In the genomic region with DNA sequence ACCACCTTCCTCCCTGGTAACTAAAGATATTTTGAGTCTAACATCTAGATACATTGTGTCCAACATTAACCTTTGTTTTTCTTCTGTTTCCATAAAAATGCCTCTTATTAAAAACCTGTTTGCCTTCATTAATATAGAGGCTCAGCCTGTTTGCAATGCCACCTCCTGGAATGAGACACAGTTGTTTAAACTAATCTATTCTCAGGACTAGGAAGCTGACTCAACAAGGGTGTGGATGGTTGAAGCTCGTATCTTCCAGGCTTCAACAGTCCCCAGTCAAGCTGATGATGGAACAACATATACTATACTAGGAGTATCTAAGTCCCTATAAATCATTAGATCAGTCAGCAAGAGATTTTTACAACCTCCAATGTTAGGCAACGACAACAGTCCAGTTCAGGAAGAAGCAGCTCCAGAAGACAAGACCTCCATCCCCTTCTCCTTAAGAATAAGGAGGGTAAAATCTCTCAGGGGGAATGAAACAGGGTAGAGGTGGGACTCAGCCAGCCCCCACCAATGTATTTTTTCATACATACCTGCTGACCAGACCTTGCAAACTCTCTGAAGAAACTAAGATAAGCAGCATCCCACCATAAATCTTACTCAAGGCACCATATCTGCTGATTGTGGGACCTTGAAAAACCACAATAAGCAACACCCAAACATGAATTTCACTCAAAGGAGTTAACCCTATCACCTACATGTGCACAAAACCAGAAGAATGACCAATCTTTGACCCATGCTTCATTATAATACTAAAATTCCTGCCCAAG, we compare ENCODE assay signal across 12 cellular contexts. TPM values are rescaled to one million over a fixed set of nuclear protein-coding genes. Genes with fewer than 3 reads are reported as not detected.
DNase-seq lines count a peak whose midpoint lies in the region; ATAC-seq and TF ChIP-seq lines count a peak whose summit lies in the region.
"Had no signal": no experiment of that assay in that cellular context is flagged by ENCODE, and none has a peak within 500 bp of the region (broad histone marks: within the 10 kb centered on the region; RNA-seq: fewer than 3 reads in every experiment).

No MANE protein-coding gene starts in this region.

- ATAC-seq in omental fat pad (ENCODE audit: low FRiP score): no peak

- peak; percentile 3 for DNase-seq in GM03348 (ENCODE audit: low spot score)
- peak; percentile 28 for DNase-seq in NCI-H226
- DNase-seq in epithelial cell of esophagus (ENCODE audit: low read depth): peak; percentile 75
- peak; percentile 21 for DNase-seq in renal cortical epithelial cell (ENCODE audit: low read depth)
- no peak for DNase-seq in lower leg skin (ENCODE audit: low spot score in 2 of 2)
- DNase-seq in SW480 (ENCODE audit: low spot score): no peak
- DNase-seq in NCI-H774 (lab: John Stamatoyannopoulos, UW): no peak
- DNase-seq in omental fat pad (ENCODE audit: low spot score): no peak
- DNase-seq: CD4-positive, alpha-beta memory T cell; NCI-H1092; Peyer's patch; SHP77 treated with DMSO at 0.1 percent for 48 hours had no signal

- 37 to 45% methylated on average over 2 of the region's 2 CpGs for WGBS in lower leg skin, 2 donors

- TF ChIP-seq CTCF in epithelial cell of esophagus (IDR thresholded peaks at IDR 0.05; ENCODE audit: insufficient read depth, low read depth, low read length, missing control alignments) (peak; percentile 12), lower leg skin (IDR thresholded peaks at IDR 0.05) (no peak), omental fat pad (IDR thresholded peaks at IDR 0.05) (no peak)

- intact Hi-C loops in lower leg skin (cut with DNase I; ENCODE audit: low total_unique reads): no loop called here

- TF ChIP-seq POLR2A in lower leg skin (IDR thresholded peaks at IDR 0.05): no peak

- H3K4me3 ChIP-seq in epithelial cell of esophagus (ENCODE audit: low read length): no peak overlapping the region
- no peak overlapping the region for H3K4me3 ChIP-seq in lower leg skin (ENCODE audit: low read depth, poor library complexity, severe bottlenecking)
- H3K4me3 ChIP-seq: Peyer's patch had no signal

RNA-seq across cellular contexts. Expression of gene ZNF24, which starts 21.5 kb away (rescaled TPM):
- total RNA-seq in renal cortical epithelial cell (54.0 and 55.5 TPM in 2 replicates), lower leg skin (10 to 100 TPM; 27.2 to 32.4 (median 30.6) TPM), omental fat pad (10 to 100 TPM; 24.8 to 41.9 (median 30.8) TPM)

RNA-seq across cellular contexts. Expression of gene ZSCAN30, which starts 32.6 kb away (rescaled TPM):
- total RNA-seq in renal cortical epithelial cell: 15.6 and 24.0 TPM in 2 replicates
- 10 to 100 TPM in 1 of 4 donors, 1 to 10 TPM in 3; 5.5 to 18.1 (median 8.0) TPM for total RNA-seq in lower leg skin
- total RNA-seq in omental fat pad: 10 to 100 TPM in 3 of 4 donors, 1 to 10 TPM in 1; 9.5 to 14.0 (median 13.6) TPM

RNA-seq across cellular contexts. Expression of gene ZNF396, which starts 54.5 kb away (rescaled TPM):
- total RNA-seq in renal cortical epithelial cell: 2.1 and 6.0 TPM in 2 replicates
- 1 to 10 TPM in 3 of 4 donors, under 1 TPM in 1; 0.30 to 2.1 (median 1.1) TPM for total RNA-seq in lower leg skin
- total RNA-seq in omental fat pad: 1 to 10 TPM in 2 of 4 donors, under 1 TPM in 2; 0.60 to 2.2 (median 1.1) TPM

Comparison
In these comparisons a context has a peak if more than half of its experiments do, and no peak if none do; other contexts are left out.
1. DNase-seq: peak in GM03348 (single experiment), NCI-H226 (single experiment), epithelial cell of esophagus (single experiment) and renal cortical epithelial cell (single experiment); none in lower leg skin (0 of 2), SW480 (single experiment), NCI-H774 (single experiment) and omental fat pad (single experiment).